Comparison of ENCODE assay signal across 24 cellular contexts in genomic region chr18:69599377-69599776, GRCh38.
DNase-seq lines count a peak whose midpoint lies in the region; FAIRE-seq lines count a peak whose summit lies in the region.
"Had no signal": no experiment of that assay in that cellular context is flagged by ENCODE, and none has a peak within 500 bp of the region (broad histone marks: within the 10 kb centered on the region; RNA-seq: fewer than 3 reads in every experiment).

No MANE protein-coding gene starts in this region.

- DNase-seq in NCI-H1436 (lab: John Stamatoyannopoulos, UW) (peak; percentile 12), NCI-H1436 treated with DMSO at 0.1 percent for 48 hours (lab: John Stamatoyannopoulos, UW) (no peak), NCI-H146 treated with DMSO at 0.1 percent for 48 hours (lab: John Stamatoyannopoulos, UW; ENCODE audit: unreplicated experiment) (peak; percentile 100), NCI-H345 treated with DMSO at 0.1 percent for 48 hours (lab: John Stamatoyannopoulos, UW; ENCODE audit: unreplicated experiment) (peak; percentile 98), SHP77 treated with DMSO at 0.1 percent for 48 hours (lab: John Stamatoyannopoulos, UW) (peak; percentile 64), NOMO-1 treated with dmso at 0.1 percent for 144 hours (lab: John Stamatoyannopoulos, UW; ENCODE audit: unreplicated experiment) (no peak), urothelium cell line (ENCODE audit: low spot score) (no peak), HAP-1 (ENCODE audit: low spot score in 2 of 2) (no peak)
- DNase-seq: activated CD4-positive, alpha-beta T cell treated with anti-CD3 and anti-CD28 coated beads for 4 hours; Caco-2; kidney glomerular epithelial cell; NCI-H1694; NCI-H524; retina; stimulated activated naive B cell treated with anti-CD40 and anti-IgM and Interleukin-4, amounts not matched to agents 10 μg/mL and 1 μg/mL and 100 μg/mL, for 72 hours; T1000 had no signal

- H3K4me1 ChIP-seq in HAP-1 = no peaks in the 10 kb centered on the region
- H3K4me1 ChIP-seq: BLaER1 treated with 17β-estradiol and CSF1 and Interleukin-3, amounts not matched to agents 10 nM and 100 nM; breast epithelium; Caco-2; parathyroid adenoma had no signal

- in situ Hi-C loops in HAP-1 (cut with MboI; ENCODE audit: low sequenced_read_pairs) = no loop called here

- no peak for FAIRE-seq in urothelium cell line (lab: Jason Lieb, UNC)
- FAIRE-seq: frontal cortex, H1, HTR-8/SVneo had no signal

- no peaks in the 10 kb centered on the region for H3K27me3 ChIP-seq in HAP-1 (ENCODE audit: low read depth)
- H3K27me3 ChIP-seq: BLaER1 treated with 17β-estradiol and CSF1 and Interleukin-3, amounts not matched to agents 10 nM and 100 nM; breast epithelium; hepatocyte had no signal

- no peaks in the 10 kb centered on the region for H3K36me3 ChIP-seq in HAP-1 (replicated peaks)
- H3K36me3 ChIP-seq: BLaER1 treated with 17β-estradiol and CSF1 and Interleukin-3, amounts not matched to agents 10 nM and 100 nM; breast epithelium had no signal

- H3K4me3 ChIP-seq in HAP-1 = no peak overlapping the region
- H3K4me3 ChIP-seq: BLaER1 treated with 17β-estradiol and CSF1 and Interleukin-3, amounts not matched to agents 10 nM and 100 nM; breast epithelium; hepatocyte; skin epidermis had no signal

- no peaks in the 10 kb centered on the region; the same call in 1 of the 2 replicates for H3K9me3 ChIP-seq in HAP-1
- H3K9me3 ChIP-seq: Caco-2 had no signal

Comparison
In these comparisons a context has a peak if more than half of its experiments do, and no peak if none do; other contexts are left out.
1. DNase-seq: peak in NCI-H1436 (single experiment), NCI-H146 treated with DMSO at 0.1 percent for 48 hours (single experiment), NCI-H345 treated with DMSO at 0.1 percent for 48 hours (single experiment) and SHP77 treated with DMSO at 0.1 percent for 48 hours (single experiment); none in NCI-H1436 treated with DMSO at 0.1 percent for 48 hours (single experiment), NOMO-1 treated with dmso at 0.1 percent for 144 hours (single experiment), urothelium cell line (single experiment) and HAP-1 (0 of 2).